23 cellular contexts compared by ENCODE assay signal in the genomic region with DNA sequence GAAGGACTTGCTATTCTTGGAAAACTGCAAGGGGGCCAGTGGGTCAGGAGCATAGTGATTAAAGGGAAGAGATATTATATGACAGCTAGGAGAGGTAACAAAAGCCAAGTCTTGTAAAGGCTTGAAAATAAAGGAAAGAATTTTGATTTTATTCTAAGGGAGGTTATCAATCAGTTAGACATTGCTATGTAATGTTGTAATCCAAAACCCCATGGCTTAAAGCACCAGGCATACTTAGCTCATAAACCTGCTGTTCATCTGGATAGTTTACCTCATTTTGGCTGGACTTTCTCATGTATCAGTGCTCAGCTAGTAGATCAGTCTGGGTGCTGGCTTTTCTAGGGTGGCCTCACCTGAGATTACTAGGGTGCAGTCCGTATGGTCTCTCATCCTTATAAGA.
"Had no signal": no experiment of that assay in that cellular context is flagged by ENCODE, and none has a peak within 500 bp of the region (broad histone marks: within the 10 kb centered on the region; RNA-seq: fewer than 3 reads in every experiment).

No MANE protein-coding gene starts in this region.

- H3K4me1 ChIP-seq: colonic mucosa, esophagus muscularis mucosa, esophagus squamous epithelium, foreskin keratinocyte, gastrocnemius medialis, gastroesophageal sphincter, heart left ventricle, heart right ventricle had no signal

- H3K27me3 Mint-ChIP-seq: dendritic cell treated with granulocyte-macrophage colony-stimulating factor and Interleukin-4, amounts not matched to agents 40 ng/mL and 50 ng/mL, for 4 days; effector memory CD8-positive, alpha-beta T cell had no signal

- H3K36me3 ChIP-seq: colonic mucosa, esophagus muscularis mucosa, esophagus squamous epithelium, gastrocnemius medialis, gastroesophageal sphincter, heart left ventricle, heart right ventricle had no signal

- H3K27ac Mint-ChIP-seq: dendritic cell treated with granulocyte-macrophage colony-stimulating factor and Interleukin-4, amounts not matched to agents 40 ng/mL and 50 ng/mL, for 4 days; effector memory CD8-positive, alpha-beta T cell had no signal

- DNase-seq: colonic mucosa; cortex of kidney; dermis blood vessel endothelial cell; dorsolateral prefrontal cortex; effector CD4-positive, alpha-beta T cell; effector CD8-positive, alpha-beta T cell; effector memory CD8-positive, alpha-beta T cell; erythroblast; esophagus squamous epithelium; foreskin fibroblast; foreskin keratinocyte; foreskin melanocyte; gastrocnemius medialis; glutamatergic neuron; head of caudate nucleus; heart left ventricle; heart right ventricle had no signal

- H3K4me3 ChIP-seq: colonic mucosa, coronary artery, dorsolateral prefrontal cortex, esophagus muscularis mucosa, esophagus squamous epithelium, gastrocnemius medialis, gastroesophageal sphincter, heart left ventricle, heart right ventricle had no signal

- H3K4me3 Mint-ChIP-seq: dendritic cell treated with granulocyte-macrophage colony-stimulating factor and Interleukin-4, amounts not matched to agents 40 ng/mL and 50 ng/mL, for 4 days; effector memory CD8-positive, alpha-beta T cell had no signal

- H3K27ac ChIP-seq: colonic mucosa, coronary artery, dorsolateral prefrontal cortex, epithelial cell of prostate, esophagus muscularis mucosa, esophagus squamous epithelium, foreskin keratinocyte, gastrocnemius medialis, gastroesophageal sphincter, heart left ventricle, heart right ventricle had no signal

- H3K9me3 ChIP-seq: colonic mucosa, gastrocnemius medialis had no signal

- H3K27me3 ChIP-seq: colonic mucosa, dorsolateral prefrontal cortex, esophagus muscularis mucosa, esophagus squamous epithelium, foreskin keratinocyte, gastrocnemius medialis, gastroesophageal sphincter, heart left ventricle, heart right ventricle had no signal

- ATAC-seq: effector memory CD8-positive, alpha-beta T cell; esophagus mucosa; foreskin keratinocyte; gastrocnemius medialis; gastroesophageal sphincter; heart left ventricle; heart right ventricle had no signal
